17 cellular contexts compared by ENCODE assay signal in genomic region chr18:6370410-6370809, GRCh38. TPM values are rescaled to one million over a fixed set of nuclear protein-coding genes. Genes with fewer than 3 reads are reported as not detected.
DNase-seq lines count a peak whose midpoint lies in the region; ATAC-seq and TF ChIP-seq lines count a peak whose summit lies in the region.
"Had no signal": no experiment of that assay in that cellular context is flagged by ENCODE, and none has a peak within 500 bp of the region (broad histone marks: within the 10 kb centered on the region; RNA-seq: fewer than 3 reads in every experiment).

No MANE protein-coding gene starts in this region.

- H3K4me3 ChIP-seq in BLaER1 (no peak overlapping the region), HEK293 (ENCODE audit: low read depth, low read length) (no peak overlapping the region)
- H3K4me3 ChIP-seq: gastrocnemius medialis, spleen had no signal

- POLR2A ChIA-PET in HEK293 (lab: Yijun Ruan, JAX) = interaction anchor here (1.0 kb wide), 1 partner anchor 14 kb away, joined by 3 read pairs; no protein-coding TSS in a partner anchor

- DNase-seq in NCI-H510A treated with DMSO at 0.1 percent for 48 hours (lab: John Stamatoyannopoulos, UW) (peak; percentile 94), kidney glomerular epithelial cell (lab: John Stamatoyannopoulos, UW) (peak; percentile 19), iPS-NIHi7 (ENCODE audit: extremely low spot score) (no peak), HUDEP-2 (lab: John Stamatoyannopoulos, UW; ENCODE audit: unreplicated experiment in 76 of 76) (no peak)
- no peak for DNase-seq in activated T-cell treated with anti-CD3 and anti-CD28 coated beads, Interleukin-2, amount 50 U/mL, for 72 hours
- DNase-seq: activated CD4-positive, alpha-beta T cell treated with anti-CD3 and anti-CD28 coated beads, Interleukin-2, amount 10 ng/mL, durations not matched to agents 24 days and 14 days; activated T-cell treated with anti-CD3 and anti-CD28 coated beads, Interleukin-2, amount 50 U/mL, for 1 hour; central memory CD4-positive, alpha-beta T cell; gastrocnemius medialis; Kasumi-1; occipital lobe; spleen; T-helper 9 cell had no signal

- peaks cover 17% of the 10 kb centered on the region for H3K4me1 ChIP-seq in BLaER1
- peaks cover 39% of the 10 kb centered on the region for H3K4me1 ChIP-seq in HEK293 (ENCODE audit: control insufficient read depth, insufficient read depth, low read length)
- H3K4me1 ChIP-seq: gastrocnemius medialis, spleen had no signal

- peak; percentile 24 for TF ChIP-seq CTCF in HEK293 (tag by site-specific recombination; IDR thresholded peaks at IDR 0.05)

- peak overlapping the region; percentile 50 for H3K4me2 ChIP-seq in BLaER1

- H3K27me3 ChIP-seq in BLaER1 = no peaks in the 10 kb centered on the region
- H3K27me3 ChIP-seq: gastrocnemius medialis, spleen had no signal

- CTCF ChIA-PET in HEK293 (lab: Yijun Ruan, JAX) = interaction anchor here (0.6 kb wide), 1 partner anchor 345 kb away, joined by 3 read pairs; no protein-coding TSS in a partner anchor

- no peaks in the 10 kb centered on the region for H3K4me1 Mint-ChIP-seq in activated T-cell treated with anti-CD3 and anti-CD28 coated beads, Interleukin-2, amount 50 U/mL, for 72 hours (ENCODE audit: low read depth)
- H3K4me1 Mint-ChIP-seq: activated CD4-positive, alpha-beta T cell treated with anti-CD3 and anti-CD28 coated beads, Interleukin-2, amount 10 ng/mL, durations not matched to agents 24 days and 14 days had no signal

- H4K20me1 ChIP-seq in BLaER1 = peaks cover 17% of the 10 kb centered on the region

- H3K27ac Mint-ChIP-seq in activated T-cell treated with anti-CD3 and anti-CD28 coated beads, Interleukin-2, amount 50 U/mL, for 72 hours = no peak overlapping the region
- H3K27ac Mint-ChIP-seq: activated CD4-positive, alpha-beta T cell treated with anti-CD3 and anti-CD28 coated beads, Interleukin-2, amount 10 ng/mL, durations not matched to agents 24 days and 14 days had no signal

- H3K9me3 ChIP-seq in BLaER1 = peaks cover 6% of the 10 kb centered on the region; the same call in 1 of the 2 replicates
- no peaks in the 10 kb centered on the region for H3K9me3 ChIP-seq in HEK293 (ENCODE audit: control insufficient read depth, insufficient read depth, low read depth, low read length)
- H3K9me3 ChIP-seq: gastrocnemius medialis had no signal

- peaks cover 0 to 1% of the 10 kb centered on the region in 2 donors for H3K9me3 Mint-ChIP-seq in activated T-cell treated with anti-CD3 and anti-CD28 coated beads, Interleukin-2, amount 50 U/mL, for 72 hours
- H3K9me3 Mint-ChIP-seq: activated CD4-positive, alpha-beta T cell treated with anti-CD3 and anti-CD28 coated beads, Interleukin-2, amount 10 ng/mL, durations not matched to agents 24 days and 14 days had no signal

- H3K9ac ChIP-seq in BLaER1 = no peak overlapping the region

- H3K36me3 ChIP-seq in BLaER1 (no peaks in the 10 kb centered on the region), HEK293 (ENCODE audit: control insufficient read depth in 2 of 2, insufficient read depth in 1 of 2, low read length in 2 of 2) (no peaks in the 10 kb centered on the region)
- H3K36me3 ChIP-seq: gastrocnemius medialis, spleen had no signal

- no peaks in the 10 kb centered on the region for H3K36me3 Mint-ChIP-seq in activated T-cell treated with anti-CD3 and anti-CD28 coated beads, Interleukin-2, amount 50 U/mL, for 72 hours (ENCODE audit: insufficient read depth in 2 of 2)

- no peaks in the 10 kb centered on the region for H3K27me3 Mint-ChIP-seq in activated T-cell treated with anti-CD3 and anti-CD28 coated beads, Interleukin-2, amount 50 U/mL, for 72 hours (ENCODE audit: low read depth)
- H3K27me3 Mint-ChIP-seq: activated CD4-positive, alpha-beta T cell treated with anti-CD3 and anti-CD28 coated beads, Interleukin-2, amount 10 ng/mL, durations not matched to agents 24 days and 14 days had no signal

- no peak overlapping the region for H3K4me3 Mint-ChIP-seq in activated T-cell treated with anti-CD3 and anti-CD28 coated beads, Interleukin-2, amount 50 U/mL, for 72 hours
- H3K4me3 Mint-ChIP-seq: activated CD4-positive, alpha-beta T cell treated with anti-CD3 and anti-CD28 coated beads, Interleukin-2, amount 10 ng/mL, durations not matched to agents 24 days and 14 days had no signal

- H3K27ac ChIP-seq in BLaER1 (no peak overlapping the region), HEK293 (ENCODE audit: extremely low read depth, low read depth, low read length) (peak overlapping the region; percentile 91)
- H3K27ac ChIP-seq: gastrocnemius medialis, spleen had no signal

- no peak for ATAC-seq in HG02763 (IDR thresholded peaks at IDR 0.05; ENCODE audit: unreplicated experiment)
- ATAC-seq in activated T-cell treated with anti-CD3 and anti-CD28 coated beads, Interleukin-2, amount 50 U/mL, for 72 hours (replicated peaks in 1 of 2) = no peak
- ATAC-seq: Panc1 had no signal

TF ChIP-seq in HEK293, 187 proteins besides CTCF, POLR2A, EP300 and RAD21 (continues in another document):
- peak; percentile 49 for TF ChIP-seq KLF1 (tag by site-specific recombination; IDR thresholded peaks at IDR 0.05)
- no peak for TF ChIP-seq ZNF785 (tag by site-specific recombination; IDR thresholded peaks at IDR 0.05)
- TF ChIP-seq ZNF621 (tag by site-specific recombination; IDR thresholded peaks at IDR 0.05) = no peak
- TF ChIP-seq IKZF3 (tag by site-specific recombination; IDR thresholded peaks at IDR 0.05) = peak; percentile 12; the same call in 1 of the 2 replicates
- TF ChIP-seq KLF10 (tag by site-specific recombination; IDR thresholded peaks at IDR 0.05) = peak; percentile 72
- TF ChIP-seq ZNF335 (tag by site-specific recombination; conservative IDR thresholded peaks at IDR 0.05) = no peak; the same call in 1 of the 2 replicates
- no peak for TF ChIP-seq ZNF664 (tag by site-specific recombination; IDR thresholded peaks at IDR 0.05)
- no peak for TF ChIP-seq ZNF560 (tag by site-specific recombination; IDR thresholded peaks at IDR 0.05; ENCODE audit: borderline replicate concordance)
- peak; percentile 19; the same call in 1 of the 2 replicates for TF ChIP-seq KLF8 (tag by site-specific recombination; IDR thresholded peaks at IDR 0.05)
- TF ChIP-seq, protein P1, sequence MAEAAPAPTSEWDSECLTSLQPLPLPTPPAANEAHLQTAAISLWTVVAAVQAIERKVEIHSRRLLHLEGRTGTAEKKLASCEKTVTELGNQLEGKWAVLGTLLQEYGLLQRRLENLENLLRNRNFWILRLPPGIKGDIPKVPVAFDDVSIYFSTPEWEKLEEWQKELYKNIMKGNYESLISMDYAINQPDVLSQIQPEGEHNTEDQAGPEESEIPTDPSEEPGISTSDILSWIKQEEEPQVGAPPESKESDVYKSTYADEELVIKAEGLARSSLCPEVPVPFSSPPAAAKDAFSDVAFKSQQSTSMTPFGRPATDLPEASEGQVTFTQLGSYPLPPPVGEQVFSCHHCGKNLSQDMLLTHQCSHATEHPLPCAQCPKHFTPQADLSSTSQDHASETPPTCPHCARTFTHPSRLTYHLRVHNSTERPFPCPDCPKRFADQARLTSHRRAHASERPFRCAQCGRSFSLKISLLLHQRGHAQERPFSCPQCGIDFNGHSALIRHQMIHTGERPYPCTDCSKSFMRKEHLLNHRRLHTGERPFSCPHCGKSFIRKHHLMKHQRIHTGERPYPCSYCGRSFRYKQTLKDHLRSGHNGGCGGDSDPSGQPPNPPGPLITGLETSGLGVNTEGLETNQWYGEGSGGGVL (tag by site-specific recombination; IDR thresholded peaks at IDR 0.05) = peak; percentile 93
- TF ChIP-seq PRDM1 (tag by site-specific recombination; IDR thresholded peaks at IDR 0.05) = no peak
- TF ChIP-seq GLIS1 (tag by site-specific recombination; IDR thresholded peaks at IDR 0.05) = peak; percentile 95
- TF ChIP-seq GLIS2 (tag by site-specific recombination; IDR thresholded peaks at IDR 0.05) = peak; percentile 81
- TF ChIP-seq ZIC2 (tag by site-specific recombination; IDR thresholded peaks at IDR 0.05) = peak; percentile 14; the same call in 1 of the 2 replicates
- TF ChIP-seq EGR2 (tag by site-specific recombination; IDR thresholded peaks at IDR 0.05; ENCODE audit: low read depth) = no peak; the same call in 1 of the 2 replicates
- no peak for TF ChIP-seq MZF1 (tag by site-specific recombination; IDR thresholded peaks at IDR 0.05; ENCODE audit: borderline replicate concordance)
- no peak for TF ChIP-seq ZNF747 (tag by site-specific recombination; IDR thresholded peaks at IDR 0.05)
- no peak for TF ChIP-seq ZNF596 (tag by site-specific recombination; IDR thresholded peaks at IDR 0.05)
- TF ChIP-seq KLF9 (tag by site-specific recombination; IDR thresholded peaks at IDR 0.05; ENCODE audit: low read depth) = peak; percentile 87
- TF ChIP-seq ZNF660 (tag by site-specific recombination; IDR thresholded peaks at IDR 0.05) = 0 out of 2 replicates have a peak, but pooled peaks have one; percentile 45
- TF ChIP-seq KLF17 (tag by site-specific recombination; IDR thresholded peaks at IDR 0.05) = peak; percentile 61
- TF ChIP-seq WT1 (tag by site-specific recombination; IDR thresholded peaks at IDR 0.05) = peak; percentile 36; the same call in 1 of the 2 replicates
- TF ChIP-seq ZNF133 (tag by site-specific recombination; IDR thresholded peaks at IDR 0.05) = no peak
- TF ChIP-seq ZNF777 (tag by site-specific recombination; IDR thresholded peaks at IDR 0.05; ENCODE audit: borderline replicate concordance) = no peak
- peak; percentile 87 for TF ChIP-seq OSR2 (tag by site-specific recombination; IDR thresholded peaks at IDR 0.05)
- TF ChIP-seq ZNF138 (tag by site-specific recombination; IDR thresholded peaks at IDR 0.05; ENCODE audit: borderline replicate concordance) = no peak

RNA-seq across cellular contexts. Expression of gene L3MBTL4, which starts 44.3 kb away (rescaled TPM):
- under 1 TPM; 0.07 to 0.12 TPM for total RNA-seq in activated T-cell treated with anti-CD3 and anti-CD28 coated beads, Interleukin-2, amount 50 U/mL, for 72 hours

Comparison
In these comparisons a context has a peak if more than half of its experiments do, and no peak if none do; other contexts are left out.
1. DNase-seq: peak in NCI-H510A treated with DMSO at 0.1 percent for 48 hours (single experiment) and kidney glomerular epithelial cell (single experiment); none in iPS-NIHi7 (single experiment), HUDEP-2 (0 of 76) and activated T-cell treated with anti-CD3 and anti-CD28 coated beads, Interleukin-2, amount 50 U/mL, for 72 hours (0 of 2).